ENCODE assay signal across 13 cellular contexts in the genomic region with DNA sequence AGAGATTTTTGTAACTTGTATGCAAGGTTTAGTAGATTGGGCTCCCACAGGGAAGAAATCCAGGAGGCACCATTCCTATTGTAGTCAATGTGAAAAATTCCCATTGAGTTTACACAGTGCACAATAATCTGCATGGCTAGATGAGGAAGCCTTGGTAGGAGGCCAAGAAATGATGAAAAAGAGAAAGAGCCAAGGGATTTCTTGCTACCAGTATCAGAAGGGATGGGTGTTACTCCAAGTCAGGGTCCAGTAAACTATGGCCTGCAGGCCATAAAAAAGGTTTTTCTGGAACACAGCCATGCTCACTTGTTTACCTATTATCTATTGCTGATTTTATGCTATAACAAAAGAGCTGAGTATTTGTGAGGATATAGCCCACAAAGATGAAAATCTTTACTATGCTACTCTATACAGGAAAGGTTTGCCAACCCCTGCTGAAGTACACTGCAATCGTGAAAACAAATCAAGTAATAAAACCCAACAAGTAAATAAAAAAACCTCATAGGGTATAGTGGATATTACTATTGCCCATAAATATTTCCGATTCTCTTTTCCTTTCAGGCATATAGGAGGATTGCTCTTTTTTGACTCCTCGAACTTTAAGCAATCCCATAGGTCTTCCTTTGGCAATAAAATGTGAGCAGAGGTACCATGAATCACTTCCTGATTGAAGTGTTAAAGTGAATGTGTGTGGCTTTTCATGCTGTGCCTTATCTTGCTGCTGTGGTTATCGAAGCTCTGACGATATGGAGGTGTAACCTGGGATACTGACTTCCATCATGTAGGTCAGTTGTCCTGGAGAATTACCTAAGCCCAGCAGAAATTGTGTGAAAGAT.
DNase-seq lines count a peak whose midpoint lies in the region; ATAC-seq, FAIRE-seq and TF ChIP-seq lines count a peak whose summit lies in the region.
"Had no signal": no experiment of that assay in that cellular context is flagged by ENCODE, and none has a peak within 500 bp of the region (broad histone marks: within the 10 kb centered on the region; RNA-seq: fewer than 3 reads in every experiment).

No MANE protein-coding gene starts in this region.

- H3K36me3 ChIP-seq in HCT116 (ENCODE audit: control insufficient read depth in 1 of 2, insufficient read depth in 2 of 2, low read length in 2 of 2) (no peaks in the 10 kb centered on the region), bronchial epithelial cell (ENCODE audit: control insufficient read depth, insufficient read depth, low read length) (no peaks in the 10 kb centered on the region), neuron (ENCODE audit: insufficient read depth, low read length) (no peaks in the 10 kb centered on the region)

- DNase-seq in HCT116 (ENCODE audit: low read depth, low spot score) (peak; percentile 85), NCI-H2081 (lab: John Stamatoyannopoulos, UW) (peak; percentile 60 to 84), bronchial epithelial cell (ENCODE audit: low read depth) (peak; percentile 61), Right ventricle myocardium superior (no peak), GM19240 (ENCODE audit: insufficient read length, low spot score) (no peak), ecto neural progenitor cell (ENCODE audit: low spot score) (no peak)
- no peak for DNase-seq in activated CD8-positive, alpha-beta memory T cell treated with anti-CD3 and anti-CD28 coated beads for 24 hours
- DNase-seq: activated CD4-positive, alpha-beta T cell treated with anti-CD3 and anti-CD28 coated beads for 4 hours; C1 segment of cervical spinal cord; caudate nucleus; MV-4-11; retina had no signal

- TF ChIP-seq CTCF in HCT116 (IDR thresholded peaks at IDR 0.05 in 2 of 3, conservative IDR thresholded peaks at IDR 0.05 in 1 of 3; ENCODE audit: borderline replicate concordance in 1 of 3, insufficient read depth in 1 of 3, low read depth in 2 of 3, low read length in 2 of 3) (no peak), bronchial epithelial cell (IDR thresholded peaks at IDR 0.05; ENCODE audit: insufficient read depth, low read length, severe bottlenecking) (no peak)

- TF ChIP-seq RAD21 in HCT116 (IDR thresholded peaks at IDR 0.05; ENCODE audit: low read depth): peak; percentile 10; the same call in 1 of the 2 replicates

- RAD21 ChIA-PET in HCT116 (lab: Charles Lee; ENCODE audit: low non-redundant PET in 1 of 2, low total read pairs in 2 of 2, uncharacterized antibody in 2 of 2, unreplicated experiment in 2 of 2): no interaction called here

- POLR2A ChIA-PET in HCT116 (lab: Charles Lee): no interaction called here

- no peak for FAIRE-seq in bronchial epithelial cell (lab: Jason Lieb, UNC)

- peak overlapping the region; percentile 22; the same call in 1 of the 2 replicates for H3K9ac ChIP-seq in HCT116 (ENCODE audit: low read length)

- no peaks in the 10 kb centered on the region for H4K20me1 ChIP-seq in HCT116 (ENCODE audit: insufficient read depth)

- ATAC-seq in HCT116 (peak; percentile 87), Right ventricle myocardium superior (ENCODE audit: poor library complexity) (no peak)

- TF ChIP-seq POLR2A in HCT116 (IDR thresholded peaks at IDR 0.05; ENCODE audit: borderline replicate concordance, extremely low read depth, insufficient read depth, insufficient read length): no peak

- H3K4me3 ChIP-seq in HCT116 (replicated peaks in 1 of 2; ENCODE audit: low read depth in 1 of 2, low read length in 2 of 2): peak overlapping the region in 1 of 2 experiments; percentile 27; a peak in 2 of 4 replicates
- no peak overlapping the region for H3K4me3 ChIP-seq in bronchial epithelial cell (ENCODE audit: low read depth, low read length)
- no peak overlapping the region for H3K4me3 ChIP-seq in neuron (ENCODE audit: low read length)

- H3K27ac ChIP-seq in HCT116 (ENCODE audit: low read depth, low read length): peak overlapping the region; percentile 73

- H3K27me3 ChIP-seq in HCT116 (ENCODE audit: insufficient read depth, low read length) (no peaks in the 10 kb centered on the region), bronchial epithelial cell (ENCODE audit: control insufficient read depth, insufficient read depth, low read length) (no peaks in the 10 kb centered on the region), neuron (ENCODE audit: insufficient read depth, low read length) (no peaks in the 10 kb centered on the region)

- H2AFZ ChIP-seq in HCT116 (ENCODE audit: low read depth, low read length, poor library complexity, severe bottlenecking) (peak overlapping the region; percentile 98), neuron (ENCODE audit: low read depth, low read length) (peak overlapping the region; percentile 36)

- CTCF ChIA-PET in HCT116 (lab: Charles Lee): no interaction called here

- H3K79me2 ChIP-seq in HCT116 (ENCODE audit: insufficient read depth, low read length): no peaks in the 10 kb centered on the region

- no TSS peak for BruUV-seq in HCT116 (replicated peaks; lab: Mats Ljungman, UMichigan)

- H3K4me1 ChIP-seq in HCT116 (ENCODE audit: control insufficient read depth in 1 of 2, insufficient read depth in 2 of 2, low read length in 2 of 2) (peaks cover 36 to 47% of the 10 kb centered on the region in 2 experiments), neuron (ENCODE audit: insufficient read depth, low read length) (peaks cover 23% of the 10 kb centered on the region)

- H3K9me3 ChIP-seq in HCT116 (ENCODE audit: control insufficient read depth in 1 of 2, insufficient read depth in 1 of 2, low read depth in 1 of 2, low read length in 2 of 2): no peaks in the 10 kb centered on the region
- H3K9me3 ChIP-seq in neuron (ENCODE audit: low read length): no peaks in the 10 kb centered on the region

- intact Hi-C loops in HCT116 (cut with micrococcal nuclease): no loop called here
- intact Hi-C loops in Right ventricle myocardium superior (cut with DNase I): no loop called here

- peak overlapping the region; percentile 61 for H3K4me2 ChIP-seq in HCT116 (ENCODE audit: low read length)

- no peaks in the 10 kb centered on the region for H3K9me2 ChIP-seq in HCT116 (ENCODE audit: insufficient read depth)

TF ChIP-seq in HCT116, 20 proteins besides CTCF, POLR2A, EP300 and RAD21 (continues in another document):
- TF ChIP-seq JUND (IDR thresholded peaks at IDR 0.05): peak; percentile 69
- TF ChIP-seq, protein P1, sequence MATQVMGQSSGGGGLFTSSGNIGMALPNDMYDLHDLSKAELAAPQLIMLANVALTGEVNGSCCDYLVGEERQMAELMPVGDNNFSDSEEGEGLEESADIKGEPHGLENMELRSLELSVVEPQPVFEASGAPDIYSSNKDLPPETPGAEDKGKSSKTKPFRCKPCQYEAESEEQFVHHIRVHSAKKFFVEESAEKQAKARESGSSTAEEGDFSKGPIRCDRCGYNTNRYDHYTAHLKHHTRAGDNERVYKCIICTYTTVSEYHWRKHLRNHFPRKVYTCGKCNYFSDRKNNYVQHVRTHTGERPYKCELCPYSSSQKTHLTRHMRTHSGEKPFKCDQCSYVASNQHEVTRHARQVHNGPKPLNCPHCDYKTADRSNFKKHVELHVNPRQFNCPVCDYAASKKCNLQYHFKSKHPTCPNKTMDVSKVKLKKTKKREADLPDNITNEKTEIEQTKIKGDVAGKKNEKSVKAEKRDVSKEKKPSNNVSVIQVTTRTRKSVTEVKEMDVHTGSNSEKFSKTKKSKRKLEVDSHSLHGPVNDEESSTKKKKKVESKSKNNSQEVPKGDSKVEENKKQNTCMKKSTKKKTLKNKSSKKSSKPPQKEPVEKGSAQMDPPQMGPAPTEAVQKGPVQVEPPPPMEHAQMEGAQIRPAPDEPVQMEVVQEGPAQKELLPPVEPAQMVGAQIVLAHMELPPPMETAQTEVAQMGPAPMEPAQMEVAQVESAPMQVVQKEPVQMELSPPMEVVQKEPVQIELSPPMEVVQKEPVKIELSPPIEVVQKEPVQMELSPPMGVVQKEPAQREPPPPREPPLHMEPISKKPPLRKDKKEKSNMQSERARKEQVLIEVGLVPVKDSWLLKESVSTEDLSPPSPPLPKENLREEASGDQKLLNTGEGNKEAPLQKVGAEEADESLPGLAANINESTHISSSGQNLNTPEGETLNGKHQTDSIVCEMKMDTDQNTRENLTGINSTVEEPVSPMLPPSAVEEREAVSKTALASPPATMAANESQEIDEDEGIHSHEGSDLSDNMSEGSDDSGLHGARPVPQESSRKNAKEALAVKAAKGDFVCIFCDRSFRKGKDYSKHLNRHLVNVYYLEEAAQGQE (IDR thresholded peaks at IDR 0.05; ENCODE audit: low read depth): no peak
- peak; percentile 85 for TF ChIP-seq TCF7L2 (IDR thresholded peaks at IDR 0.05; ENCODE audit: borderline replicate concordance, extremely low read depth, insufficient read depth, insufficient read length)
- TF ChIP-seq EZH2 (IDR thresholded peaks at IDR 0.05): no peak
- TF ChIP-seq POLR2AphosphoS5 (IDR thresholded peaks at IDR 0.05; ENCODE audit: low read depth, low read length): no peak
- peak; percentile 59 for TF ChIP-seq CEBPB (IDR thresholded peaks at IDR 0.05; ENCODE audit: low read depth)
- TF ChIP-seq, protein P2, sequence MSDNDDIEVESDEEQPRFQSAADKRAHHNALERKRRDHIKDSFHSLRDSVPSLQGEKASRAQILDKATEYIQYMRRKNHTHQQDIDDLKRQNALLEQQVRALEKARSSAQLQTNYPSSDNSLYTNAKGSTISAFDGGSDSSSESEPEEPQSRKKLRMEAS (IDR thresholded peaks at IDR 0.05): peak; percentile 69
- peak; percentile 33; the same call in 1 of the 2 replicates for TF ChIP-seq ELF1 (IDR thresholded peaks at IDR 0.05; ENCODE audit: borderline replicate concordance, low read depth)
- TF ChIP-seq YY1 (IDR thresholded peaks at IDR 0.05; ENCODE audit: extremely low read depth, insufficient replicate concordance, low read depth, low read length): peak; percentile 8
- no peak for TF ChIP-seq ZNF274 (IDR thresholded peaks at IDR 0.05; ENCODE audit: low read depth, low read length)
- TF ChIP-seq, protein P3, sequence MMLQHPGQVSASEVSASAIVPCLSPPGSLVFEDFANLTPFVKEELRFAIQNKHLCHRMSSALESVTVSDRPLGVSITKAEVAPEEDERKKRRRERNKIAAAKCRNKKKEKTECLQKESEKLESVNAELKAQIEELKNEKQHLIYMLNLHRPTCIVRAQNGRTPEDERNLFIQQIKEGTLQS (IDR thresholded peaks at IDR 0.05): no peak
- TF ChIP-seq ZFX (IDR thresholded peaks at IDR 0.05): no peak

Comparison
In these comparisons a context has a peak if more than half of its experiments do, and no peak if none do; other contexts are left out.
1. DNase-seq: peak in HCT116 (single experiment), NCI-H2081 (2 of 2) and bronchial epithelial cell (single experiment); none in Right ventricle myocardium superior (single experiment), activated CD8-positive, alpha-beta memory T cell treated with anti-CD3 and anti-CD28 coated beads for 24 hours (single experiment), GM19240 (single experiment) and ecto neural progenitor cell (single experiment).